ENCODE assay signal across 10 cellular contexts in the genomic region with DNA sequence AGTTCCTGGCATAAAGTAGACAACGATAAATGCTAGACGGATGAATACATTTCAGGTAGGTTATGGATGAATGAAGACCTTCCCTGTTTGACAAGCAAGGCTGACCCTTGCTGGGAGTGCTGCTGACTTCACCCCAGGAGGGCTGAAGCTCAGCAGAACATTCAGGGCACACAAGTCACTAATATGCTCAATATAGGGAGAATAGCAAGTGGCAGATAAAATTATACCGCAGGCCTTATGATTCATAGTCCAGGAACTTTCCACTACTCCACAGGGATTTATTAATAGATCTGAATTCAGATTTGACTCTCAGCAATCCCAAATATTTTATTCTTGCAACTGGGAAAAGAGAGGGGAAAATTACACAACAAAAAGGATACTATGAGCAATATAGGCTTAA. TPM values are rescaled to one million over a fixed set of nuclear protein-coding genes. Genes with fewer than 3 reads are reported as not detected.
A peak's percentile ranks its signal among the peaks of the same experiment; 100 is the strongest.
DNase-seq lines count a peak whose midpoint lies in the region; ATAC-seq and TF ChIP-seq lines count a peak whose summit lies in the region.
"Had no signal": no experiment of that assay in that cellular context is flagged by ENCODE, and none has a peak within 500 bp of the region (broad histone marks: within the 10 kb centered on the region; RNA-seq: fewer than 3 reads in every experiment).

No MANE protein-coding gene starts in this region.

- H3K27me3 ChIP-seq in body of pancreas (no peaks in the 10 kb centered on the region), right cardiac atrium (ENCODE audit: control insufficient read depth, insufficient read depth) (no peaks in the 10 kb centered on the region), tibial artery (no peaks in the 10 kb centered on the region)

- H3K4me3 ChIP-seq in body of pancreas (no peak overlapping the region), right cardiac atrium (ENCODE audit: low read length) (no peak overlapping the region), tibial artery (no peak overlapping the region)

- ATAC-seq in body of pancreas (peak; percentile 47), right cardiac atrium (peak in 1 of 2 donors; percentile 44), HG03039 (IDR thresholded peaks at IDR 0.05; ENCODE audit: unreplicated experiment) (no peak)
- ATAC-seq: activated naive CD8-positive, alpha-beta T cell treated with anti-CD3 and anti-CD28 coated beads, Interleukin-2, amount 50 U/mL, for 24 hours had no signal

- TF ChIP-seq CTCF in body of pancreas (IDR thresholded peaks at IDR 0.05) (no peak), tibial artery (IDR thresholded peaks at IDR 0.05) (no peak)

- DNase-seq in HT1080 (ENCODE audit: low read depth) (peak; percentile 86), body of pancreas (no peak), right cardiac atrium (no peak), tibial artery (no peak), NCI-H187 treated with DMSO at 0.1 percent for 48 hours (lab: John Stamatoyannopoulos, UW) (no peak), NCI-H2171 treated with DMSO at 0.1 percent for 48 hours (lab: John Stamatoyannopoulos, UW) (no peak)
- DNase-seq: activated CD4-positive, alpha-beta T cell treated with anti-CD3 and anti-CD28 coated beads for 48 hours; activated naive CD8-positive, alpha-beta T cell treated with anti-CD3 and anti-CD28 coated beads, Interleukin-2, amount 50 U/mL, for 24 hours; occipital lobe had no signal

- TF ChIP-seq POLR2A in body of pancreas (IDR thresholded peaks at IDR 0.05) = no peak

- no peaks in the 10 kb centered on the region for H3K36me3 ChIP-seq in body of pancreas (replicated peaks in 1 of 2; ENCODE audit: insufficient read depth in 1 of 2, low read depth in 2 of 2)
- H3K36me3 ChIP-seq in tibial artery = no peaks in the 10 kb centered on the region

- H3K4me1 ChIP-seq in body of pancreas (no peaks in the 10 kb centered on the region), right cardiac atrium (ENCODE audit: control insufficient read depth, insufficient read depth, low read length) (peaks cover 2% of the 10 kb centered on the region), tibial artery (peaks cover 0 to 56% (median 44%) of the 10 kb centered on the region in 4 donors)

- WGBS in body of pancreas, 2 donors = 80 to 89% methylated on average over 3 of the region's 3 CpGs
- WGBS in right cardiac atrium = 73% methylated on average over 3 of the region's 3 CpGs

- H3K27ac ChIP-seq in body of pancreas = peak overlapping the region in 1 of 4 donors; percentile 37
- peak overlapping the region; percentile 75 for H3K27ac ChIP-seq in right cardiac atrium (ENCODE audit: low read length)
- peak overlapping the region; percentile 68 to 72 for H3K27ac ChIP-seq in tibial artery

- no peaks in the 10 kb centered on the region for H3K9me3 ChIP-seq in body of pancreas
- H3K9me3 ChIP-seq in right cardiac atrium (ENCODE audit: control insufficient read depth, low read length) = no peaks in the 10 kb centered on the region
- H3K9me3 ChIP-seq in tibial artery = peaks cover 0 to 3% (median 0%) of the 10 kb centered on the region in 3 donors

- intact Hi-C loops in body of pancreas (cut with DNase I) (no loop called here), right cardiac atrium (cut with DNase I) (no loop called here), tibial artery (cut with DNase I; ENCODE audit: low total_unique reads) (no loop called here)

RNA-seq across cellular contexts. Expression of gene GRAMD2B, which starts 38.2 kb away (rescaled TPM):
- total RNA-seq in HT1080 (2014; rRNA removed; shearing (Covaris generic)) = 5.2 and 8.1 TPM in 2 replicates
- polyA plus RNA-seq in HT1080 (2015; cell fraction: cytosol; rRNA removed) = 4.8 and 6.3 TPM in 2 replicates
- polyA plus RNA-seq in HT1080 (2015; cell fraction: nucleus; rRNA removed) = 5.7 and 6.6 TPM in 2 replicates
- total RNA-seq in body of pancreas (10 to 100 TPM; 34.9 to 35.8 TPM), right cardiac atrium (10 to 100 TPM; 31.6 to 45.4 (median 35.2) TPM)
- polyA plus RNA-seq in right cardiac atrium = 13.0 TPM
